Comparison of ENCODE assay signal across 8 cellular contexts in the genomic region with DNA sequence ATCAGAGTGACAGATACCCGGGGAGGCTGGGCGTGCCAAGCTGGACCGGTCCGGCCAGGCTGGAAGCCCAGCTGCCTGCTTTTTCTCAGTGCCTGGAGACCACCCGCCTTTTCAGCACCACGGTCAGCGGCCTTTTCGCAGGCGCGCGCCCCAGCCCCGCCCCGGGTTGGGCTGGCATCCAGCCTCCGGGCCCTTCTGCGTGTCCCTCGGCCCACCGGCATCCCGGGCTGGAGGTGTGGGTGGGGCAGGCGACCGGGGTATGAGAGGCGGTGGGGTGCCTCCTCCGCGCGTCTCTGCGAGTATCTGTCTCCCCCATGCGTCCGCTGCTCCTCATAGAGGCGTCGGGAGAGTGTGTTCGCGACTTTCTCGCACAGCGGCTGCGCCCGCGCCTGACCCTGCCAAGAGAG.
DNase-seq lines count a peak whose midpoint lies in the region; ATAC-seq and TF ChIP-seq lines count a peak whose summit lies in the region.

No MANE protein-coding gene starts in this region.

- H3K9me3 ChIP-seq in prostate gland: no peaks in the 10 kb centered on the region

- no peak overlapping the region for H3K27ac Mint-ChIP-seq in activated CD8-positive, alpha-beta memory T cell treated with anti-CD3 and anti-CD28 coated beads, Interleukin-2, amount 10 ng/mL, durations not matched to agents 7 days and 5 days

- TF ChIP-seq CTCF in prostate gland (IDR thresholded peaks at IDR 0.05): no peak

- no peak; the same call in 1 of the 2 replicates for TF ChIP-seq EP300 in Ishikawa (IDR thresholded peaks at IDR 0.05; ENCODE audit: borderline replicate concordance)

- H3K9me3 Mint-ChIP-seq in activated CD8-positive, alpha-beta memory T cell treated with anti-CD3 and anti-CD28 coated beads, Interleukin-2, amount 10 ng/mL, durations not matched to agents 7 days and 5 days (ENCODE audit: low read depth): no peaks in the 10 kb centered on the region

- peak; percentile 30 for DNase-seq in CD1c-positive myeloid dendritic cell (ENCODE audit: extremely low spot score)
- peak; percentile 71 for DNase-seq in activated CD8-positive, alpha-beta memory T cell treated with anti-CD3 and anti-CD28 coated beads, Interleukin-2, amount 10 ng/mL, durations not matched to agents 7 days and 5 days
- DNase-seq in fibroblast of peridontal ligament (ENCODE audit: extremely low read depth): peak; percentile 4
- DNase-seq in prostate gland (ENCODE audit: low spot score): peak; percentile 33
- no peak for DNase-seq in SKM-1 treated with dmso at 0.1 percent for 144 hours (lab: John Stamatoyannopoulos, UW; ENCODE audit: unreplicated experiment)

- no peaks in the 10 kb centered on the region for H3K4me1 Mint-ChIP-seq in activated CD8-positive, alpha-beta memory T cell treated with anti-CD3 and anti-CD28 coated beads, Interleukin-2, amount 10 ng/mL, durations not matched to agents 7 days and 5 days

- no peak for TF ChIP-seq POLR2A in prostate gland (IDR thresholded peaks at IDR 0.05)

- H3K36me3 Mint-ChIP-seq in activated CD8-positive, alpha-beta memory T cell treated with anti-CD3 and anti-CD28 coated beads, Interleukin-2, amount 10 ng/mL, durations not matched to agents 7 days and 5 days: no peaks in the 10 kb centered on the region

- no peak for TF ChIP-seq RAD21 in Ishikawa (IDR thresholded peaks at IDR 0.05; ENCODE audit: low read depth)

- peaks cover 45% of the 10 kb centered on the region for H3K27me3 Mint-ChIP-seq in activated CD8-positive, alpha-beta memory T cell treated with anti-CD3 and anti-CD28 coated beads, Interleukin-2, amount 10 ng/mL, durations not matched to agents 7 days and 5 days

- under 1% methylated on average over 18 of the region's 36 CpGs for WGBS in prostate gland

- H3K4me3 ChIP-seq in prostate gland: no peak overlapping the region

- H3K36me3 ChIP-seq in prostate gland: no peaks in the 10 kb centered on the region

- no peaks in the 10 kb centered on the region for H3K4me1 ChIP-seq in prostate gland (replicated peaks)

- no peak overlapping the region for H3K4me3 Mint-ChIP-seq in activated CD8-positive, alpha-beta memory T cell treated with anti-CD3 and anti-CD28 coated beads, Interleukin-2, amount 10 ng/mL, durations not matched to agents 7 days and 5 days

- CTCF ChIA-PET in activated CD8-positive, alpha-beta memory T cell treated with anti-CD3 and anti-CD28 coated beads, Interleukin-2, amount 10 ng/mL, durations not matched to agents 7 days and 5 days (lab: Charles Lee): interaction anchor here (1.7 to 6.7 kb wide), 2 partner anchors 76 to 102 kb away, joined by 3 to 56 read pairs; no protein-coding TSS in a partner anchor

- no peak overlapping the region for H3K27ac ChIP-seq in prostate gland

- no peaks in the 10 kb centered on the region for H3K27me3 ChIP-seq in prostate gland (replicated peaks; ENCODE audit: insufficient read depth)

- peak; percentile 77 for ATAC-seq in activated CD8-positive, alpha-beta memory T cell treated with anti-CD3 and anti-CD28 coated beads, Interleukin-2, amount 10 ng/mL, durations not matched to agents 7 days and 5 days
- no peak for ATAC-seq in GM18498 (IDR thresholded peaks at IDR 0.05; ENCODE audit: unreplicated experiment)
- ATAC-seq in GM21381 (IDR thresholded peaks at IDR 0.05; ENCODE audit: unreplicated experiment): no peak

- intact Hi-C loops in prostate gland (cut with DNase I): no loop called here

TF ChIP-seq in Ishikawa, 13 proteins besides CTCF, POLR2A, EP300 and RAD21:
- TF ChIP-seq TAF1 (IDR thresholded peaks at IDR 0.05; ENCODE audit: low read depth) (no peak), FOXM1 (IDR thresholded peaks at IDR 0.05; ENCODE audit: borderline replicate concordance, low read depth) (no peak), TEAD4 (IDR thresholded peaks at IDR 0.05) (0 out of 2 replicates have a peak, but pooled peaks have one; percentile 33), ZBTB7A (IDR thresholded peaks at IDR 0.05; ENCODE audit: low read depth) (peak; percentile 80; the same call in 1 of the 2 replicates), EGR1 (IDR thresholded peaks at IDR 0.05) (no peak), TCF12 (IDR thresholded peaks at IDR 0.05; ENCODE audit: low read depth) (peak; percentile 29; the same call in 1 of the 2 replicates), NFIC (IDR thresholded peaks at IDR 0.05) (peak; percentile 60; the same call in 1 of the 2 replicates)
- TF ChIP-seq, protein P1, sequence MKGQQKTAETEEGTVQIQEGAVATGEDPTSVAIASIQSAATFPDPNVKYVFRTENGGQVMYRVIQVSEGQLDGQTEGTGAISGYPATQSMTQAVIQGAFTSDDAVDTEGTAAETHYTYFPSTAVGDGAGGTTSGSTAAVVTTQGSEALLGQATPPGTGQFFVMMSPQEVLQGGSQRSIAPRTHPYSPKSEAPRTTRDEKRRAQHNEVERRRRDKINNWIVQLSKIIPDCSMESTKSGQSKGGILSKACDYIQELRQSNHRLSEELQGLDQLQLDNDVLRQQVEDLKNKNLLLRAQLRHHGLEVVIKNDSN (IDR thresholded peaks at IDR 0.05): no peak
- TF ChIP-seq, protein P2, sequence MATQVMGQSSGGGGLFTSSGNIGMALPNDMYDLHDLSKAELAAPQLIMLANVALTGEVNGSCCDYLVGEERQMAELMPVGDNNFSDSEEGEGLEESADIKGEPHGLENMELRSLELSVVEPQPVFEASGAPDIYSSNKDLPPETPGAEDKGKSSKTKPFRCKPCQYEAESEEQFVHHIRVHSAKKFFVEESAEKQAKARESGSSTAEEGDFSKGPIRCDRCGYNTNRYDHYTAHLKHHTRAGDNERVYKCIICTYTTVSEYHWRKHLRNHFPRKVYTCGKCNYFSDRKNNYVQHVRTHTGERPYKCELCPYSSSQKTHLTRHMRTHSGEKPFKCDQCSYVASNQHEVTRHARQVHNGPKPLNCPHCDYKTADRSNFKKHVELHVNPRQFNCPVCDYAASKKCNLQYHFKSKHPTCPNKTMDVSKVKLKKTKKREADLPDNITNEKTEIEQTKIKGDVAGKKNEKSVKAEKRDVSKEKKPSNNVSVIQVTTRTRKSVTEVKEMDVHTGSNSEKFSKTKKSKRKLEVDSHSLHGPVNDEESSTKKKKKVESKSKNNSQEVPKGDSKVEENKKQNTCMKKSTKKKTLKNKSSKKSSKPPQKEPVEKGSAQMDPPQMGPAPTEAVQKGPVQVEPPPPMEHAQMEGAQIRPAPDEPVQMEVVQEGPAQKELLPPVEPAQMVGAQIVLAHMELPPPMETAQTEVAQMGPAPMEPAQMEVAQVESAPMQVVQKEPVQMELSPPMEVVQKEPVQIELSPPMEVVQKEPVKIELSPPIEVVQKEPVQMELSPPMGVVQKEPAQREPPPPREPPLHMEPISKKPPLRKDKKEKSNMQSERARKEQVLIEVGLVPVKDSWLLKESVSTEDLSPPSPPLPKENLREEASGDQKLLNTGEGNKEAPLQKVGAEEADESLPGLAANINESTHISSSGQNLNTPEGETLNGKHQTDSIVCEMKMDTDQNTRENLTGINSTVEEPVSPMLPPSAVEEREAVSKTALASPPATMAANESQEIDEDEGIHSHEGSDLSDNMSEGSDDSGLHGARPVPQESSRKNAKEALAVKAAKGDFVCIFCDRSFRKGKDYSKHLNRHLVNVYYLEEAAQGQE (IDR thresholded peaks at IDR 0.05; ENCODE audit: low read depth): peak; percentile 99
